23 cellular contexts compared by ENCODE assay signal in the genomic region with DNA sequence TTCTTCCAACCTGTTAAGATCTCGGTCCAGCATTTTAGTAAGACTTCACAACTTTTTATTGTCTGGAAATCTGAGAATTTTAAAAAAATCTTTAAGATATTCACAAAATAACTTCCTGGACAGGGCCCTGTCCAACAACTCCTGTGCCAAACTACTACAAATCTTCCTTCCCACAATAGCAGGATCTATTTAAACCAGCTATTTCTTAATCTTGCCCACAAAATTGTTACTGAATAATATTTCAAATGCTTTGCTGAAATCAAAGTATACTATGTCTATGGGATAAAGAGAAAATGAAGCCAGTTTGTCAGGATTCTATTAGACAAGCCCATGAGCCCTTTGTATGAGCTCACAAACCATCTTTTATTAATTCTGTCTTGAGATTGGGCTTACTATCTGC.
"Had no signal": no experiment of that assay in that cellular context is flagged by ENCODE, and none has a peak within 500 bp of the region (broad histone marks: within the 10 kb centered on the region; RNA-seq: fewer than 3 reads in every experiment).

No MANE protein-coding gene starts in this region.

- ATAC-seq: activated T-cell treated with anti-CD3 and anti-CD28 coated beads, Interleukin-2, amount 50 U/mL, for 72 hours; body of pancreas; heart right ventricle; left lobe of liver; naive thymus-derived CD8-positive, alpha-beta T cell; stimulated activated naive B cell treated with anti-CD40 and anti-IgM and Interleukin-4, amounts not matched to agents 10 μg/mL and 1 μg/mL and 100 μg/mL, for 72 hours; T-helper 17 cell; upper lobe of right lung had no signal

- H3K4me3 ChIP-seq: body of pancreas, cardiac muscle cell, heart right ventricle, lung, neural progenitor cell, sigmoid colon, upper lobe of right lung had no signal

- DNase-seq: activated CD4-positive, alpha-beta T cell treated with anti-CD3 and anti-CD28 coated beads for 4 hours; activated CD4-positive, alpha-beta T cell treated with anti-CD3 and anti-CD28 coated beads, Interleukin-2, amount 50 U/mL, for 48 hours; activated CD4-positive, CD25-positive, alpha-beta regulatory T cell; activated effector memory CD4-positive, alpha-beta T cell treated with Interleukin-2 at 50 U/mL for 16 hours; activated naive CD4-positive, alpha-beta T cell treated with anti-CD3 and anti-CD28 coated beads for 36 hours; activated naive CD8-positive, alpha-beta T cell treated with anti-CD3 and anti-CD28 coated beads, Interleukin-2, amount 10 ng/mL, durations not matched to agents 7 days and 5 days; activated T-cell treated with anti-CD3 and anti-CD28 coated beads, Interleukin-2, amount 50 U/mL, for 72 hours; body of pancreas; effector CD4-positive, alpha-beta T cell; heart right ventricle; kidney; naive thymus-derived CD8-positive, alpha-beta T cell; retina; sigmoid colon; stimulated activated CD4-positive, alpha-beta T cell treated with anti-CD3 and anti-CD28 coated beads, Interleukin-2, amount 100 ng/mL, for 48 hours; stimulated activated CD8-positive, alpha-beta memory T cell treated with anti-CD3 and anti-CD28 coated beads, Interleukin-4, amount 100 ng/mL, for 48 hours; stimulated activated naive B cell treated with anti-CD40 and anti-IgM and Interleukin-4, amounts not matched to agents 10 μg/mL and 1 μg/mL and 100 μg/mL, for 72 hours; T-helper 17 cell; upper lobe of right lung had no signal
